Comparison of ENCODE assay signal across 8 cellular contexts in the genomic region with DNA sequence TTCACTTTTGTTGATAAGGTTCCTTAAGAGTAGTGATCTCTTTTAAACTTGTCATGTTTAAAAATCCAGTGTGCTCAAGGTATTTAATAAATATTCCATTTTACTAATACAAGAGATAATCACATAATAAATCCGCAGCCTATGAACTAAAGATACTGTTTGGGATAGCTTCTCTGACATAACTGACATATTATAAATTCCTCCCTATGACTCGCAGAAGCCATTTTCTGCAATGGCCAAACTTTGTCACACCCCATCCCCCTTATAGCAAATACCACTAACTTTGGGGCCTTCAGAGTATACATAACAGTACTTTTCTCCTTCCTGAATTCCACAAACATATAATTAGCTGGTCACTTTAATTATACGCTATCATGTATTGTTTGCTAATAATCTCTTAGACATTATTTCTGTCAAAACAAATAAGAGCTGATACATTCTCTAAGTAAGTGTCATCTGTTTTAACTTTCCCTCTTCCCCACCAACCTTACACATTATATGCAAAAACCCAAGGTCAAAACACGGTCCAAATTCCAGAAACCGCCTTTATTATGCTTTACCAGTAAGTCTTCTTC. TPM values are rescaled to one million over a fixed set of nuclear protein-coding genes. Genes with fewer than 3 reads are reported as not detected.
A peak's percentile ranks its signal among the peaks of the same experiment; 100 is the strongest.
DNase-seq lines count a peak whose midpoint lies in the region; ATAC-seq and TF ChIP-seq lines count a peak whose summit lies in the region.

No MANE protein-coding gene starts in this region.

- no peak for TF ChIP-seq CTCF in HFFc6 (IDR thresholded peaks at IDR 0.05)
- no peak for TF ChIP-seq CTCF in lower leg skin (IDR thresholded peaks at IDR 0.05)

- peak overlapping the region; percentile 96 for H3K4me3 Mint-ChIP-seq in HFFc6
- peak overlapping the region; percentile 98 for H3K4me3 Mint-ChIP-seq in activated naive CD8-positive, alpha-beta T cell treated with anti-CD3 and anti-CD28 coated beads, Interleukin-2, amount 10 ng/mL, durations not matched to agents 7 days and 5 days

- 40 to 44% methylated on average over 5 of the region's 5 CpGs for WGBS in lower leg skin, 2 donors

- TF ChIP-seq POLR2A in lower leg skin (IDR thresholded peaks at IDR 0.05), result no peak

- H3K4me3 ChIP-seq in lower leg skin (ENCODE audit: low read depth, poor library complexity, severe bottlenecking), result peak overlapping the region; percentile 67

- H3K36me3 Mint-ChIP-seq in HFFc6 (ENCODE audit: low read depth), result peaks cover 6% of the 10 kb centered on the region
- peaks cover 13% of the 10 kb centered on the region for H3K36me3 Mint-ChIP-seq in activated naive CD8-positive, alpha-beta T cell treated with anti-CD3 and anti-CD28 coated beads, Interleukin-2, amount 10 ng/mL, durations not matched to agents 7 days and 5 days

- DNase-seq in AG08396 (ENCODE audit: low spot score) (peak; percentile 54), HFFc6 (peak; percentile 2), lower leg skin (ENCODE audit: low spot score in 2 of 2) (no peak), mesenteric fat pad (ENCODE audit: low spot score) (no peak), cortex of kidney (lab: John Stamatoyannopoulos, UW) (no peak), KBM-7 (no peak)
- no peak for DNase-seq in activated naive CD8-positive, alpha-beta T cell treated with anti-CD3 and anti-CD28 coated beads, Interleukin-2, amount 10 ng/mL, durations not matched to agents 7 days and 5 days

- POLR2A ChIA-PET in activated naive CD8-positive, alpha-beta T cell treated with anti-CD3 and anti-CD28 coated beads, Interleukin-2, amount 10 ng/mL, durations not matched to agents 7 days and 5 days (lab: Charles Lee), result interaction anchor here (0.6 to 4.4 kb wide), 5 partner anchors 32 to 464 kb away, joined by 3 to 67 read pairs (median 34); partner anchors contain the start of genes C5orf34, HMGCS1 and ZNF131

- in situ Hi-C loops in KBM-7 (cut with MboI; ENCODE audit: low pct_unique_long_range_greater_than_20kb, low sequenced_read_pairs), result no loop called here

- peak overlapping the region; percentile 100 for H3K27ac Mint-ChIP-seq in HFFc6
- peak overlapping the region; percentile 100 for H3K27ac Mint-ChIP-seq in activated naive CD8-positive, alpha-beta T cell treated with anti-CD3 and anti-CD28 coated beads, Interleukin-2, amount 10 ng/mL, durations not matched to agents 7 days and 5 days

- intact Hi-C loops in lower leg skin (cut with DNase I; ENCODE audit: low total_unique reads), result no loop called here

- no peaks in the 10 kb centered on the region for H3K9me3 Mint-ChIP-seq in HFFc6
- H3K9me3 Mint-ChIP-seq in activated naive CD8-positive, alpha-beta T cell treated with anti-CD3 and anti-CD28 coated beads, Interleukin-2, amount 10 ng/mL, durations not matched to agents 7 days and 5 days, result no peaks in the 10 kb centered on the region

- ATAC-seq in activated naive CD8-positive, alpha-beta T cell treated with anti-CD3 and anti-CD28 coated beads, Interleukin-2, amount 10 ng/mL, durations not matched to agents 7 days and 5 days (ENCODE audit: low read depth), result no peak
- ATAC-seq in GM19035 (IDR thresholded peaks at IDR 0.05; ENCODE audit: unreplicated experiment), result no peak

- no peaks in the 10 kb centered on the region; the same call in 1 of the 2 replicates for H3K27me3 Mint-ChIP-seq in HFFc6 (ENCODE audit: insufficient read depth)
- no peaks in the 10 kb centered on the region for H3K27me3 Mint-ChIP-seq in activated naive CD8-positive, alpha-beta T cell treated with anti-CD3 and anti-CD28 coated beads, Interleukin-2, amount 10 ng/mL, durations not matched to agents 7 days and 5 days

- peaks cover 29% of the 10 kb centered on the region for H3K4me1 Mint-ChIP-seq in HFFc6 (ENCODE audit: low read depth)
- H3K4me1 Mint-ChIP-seq in activated naive CD8-positive, alpha-beta T cell treated with anti-CD3 and anti-CD28 coated beads, Interleukin-2, amount 10 ng/mL, durations not matched to agents 7 days and 5 days, result peaks cover 36% of the 10 kb centered on the region

RNA-seq across cellular contexts. Expression of gene TMEM267, which starts 1.1 kb away (rescaled TPM):
- total RNA-seq in HFFc6 (2021; fragmentation: NEBNext Ultra II Directional; extraction: Animal tissue kit (Norgen Biotek cat#: 25700)), result 10 to 100 TPM; 15.7 to 20.3 (median 19.0) TPM
- total RNA-seq in activated naive CD8-positive, alpha-beta T cell treated with anti-CD3 and anti-CD28 coated beads, Interleukin-2, amount 10 ng/mL, durations not matched to agents 7 days and 5 days, result 10 to 100 TPM; 13.6 to 19.8 TPM
- total RNA-seq in lower leg skin (10 to 100 TPM in 3 of 4 donors, 1 to 10 TPM in 1; 3.0 to 13.5 (median 11.9) TPM), mesenteric fat pad (11.0 TPM)

RNA-seq across cellular contexts. Expression of gene C5orf34, which starts 32.4 kb away (rescaled TPM):
- total RNA-seq in HFFc6 (2021; fragmentation: NEBNext Ultra II Directional; extraction: Animal tissue kit (Norgen Biotek cat#: 25700)), result 1 to 10 TPM; 2.2 to 4.4 (median 3.8) TPM
- total RNA-seq in activated naive CD8-positive, alpha-beta T cell treated with anti-CD3 and anti-CD28 coated beads, Interleukin-2, amount 10 ng/mL, durations not matched to agents 7 days and 5 days, result 1 to 10 TPM; 9.3 to 9.8 TPM
- total RNA-seq in lower leg skin (1 to 10 TPM in 2 of 4 donors, under 1 TPM in 2; 0.91 to 3.9 (median 1.4) TPM), mesenteric fat pad (1.2 TPM)

Comparison
In these comparisons a context has a peak if more than half of its experiments do, and no peak if none do; other contexts are left out.
1. DNase-seq: peak in AG08396 (single experiment) and HFFc6 (single experiment); none in activated naive CD8-positive, alpha-beta T cell treated with anti-CD3 and anti-CD28 coated beads, Interleukin-2, amount 10 ng/mL, durations not matched to agents 7 days and 5 days (single experiment), lower leg skin (0 of 2), mesenteric fat pad (single experiment), cortex of kidney (single experiment) and KBM-7 (single experiment).